ENCODE assay signal across 14 cellular contexts in the genomic region with DNA sequence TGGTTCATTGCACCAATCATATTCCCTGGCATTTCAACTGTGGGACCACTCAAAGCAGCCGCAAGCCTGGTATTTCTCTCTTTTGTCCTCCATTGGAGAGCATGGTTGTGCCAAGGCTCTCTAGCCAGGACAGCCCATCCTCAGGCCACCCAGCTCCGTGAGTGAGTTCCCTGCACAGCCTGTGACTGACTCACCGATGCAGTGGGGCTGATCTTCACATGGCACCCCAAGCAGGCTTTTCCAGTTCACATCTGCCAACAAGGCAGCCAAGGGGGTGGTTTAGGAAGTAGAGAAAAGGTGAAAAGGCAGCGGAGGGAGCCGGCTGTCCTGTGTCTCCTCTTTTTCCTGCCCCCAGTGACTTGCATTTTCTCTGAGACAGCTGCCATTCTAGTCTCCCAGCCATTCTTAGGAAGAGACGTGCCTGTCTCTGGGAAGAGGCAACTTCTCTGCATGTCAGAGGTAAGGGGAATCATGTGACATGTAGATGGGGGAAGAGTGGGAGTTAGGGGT.
DNase-seq lines count a peak whose midpoint lies in the region; TF ChIP-seq lines count a peak whose summit lies in the region.
"Had no signal": no experiment of that assay in that cellular context is flagged by ENCODE, and none has a peak within 500 bp of the region (broad histone marks: within the 10 kb centered on the region; RNA-seq: fewer than 3 reads in every experiment).

No MANE protein-coding gene starts in this region.

- peaks cover 0 to 4% of the 10 kb centered on the region in 2 donors for H3K9me3 ChIP-seq in esophagus (ENCODE audit: control insufficient read depth in 2 of 2, insufficient read depth in 1 of 2, low read depth in 1 of 2, low read length in 1 of 2)
- H3K9me3 ChIP-seq in neutrophil = no peaks in the 10 kb centered on the region
- no peaks in the 10 kb centered on the region for H3K9me3 ChIP-seq in BE2C
- H3K9me3 ChIP-seq in suprapubic skin = no peaks in the 10 kb centered on the region
- no peaks in the 10 kb centered on the region for H3K9me3 ChIP-seq in stomach
- H3K9me3 ChIP-seq: heart left ventricle, left ventricle myocardium inferior, thyroid gland had no signal

- TF ChIP-seq EP300 in suprapubic skin (IDR thresholded peaks at IDR 0.05) (no peak), stomach (IDR thresholded peaks at IDR 0.05) (no peak)

- H3K27me3 ChIP-seq in esophagus (ENCODE audit: control insufficient read depth in 1 of 2, insufficient read depth in 2 of 2, low read length in 2 of 2) (no peaks in the 10 kb centered on the region), neutrophil (no peaks in the 10 kb centered on the region), BE2C (no peaks in the 10 kb centered on the region), suprapubic skin (no peaks in the 10 kb centered on the region), stomach (peaks cover 0 to under 1% (median 0%) of the 10 kb centered on the region in 3 donors)
- H3K27me3 ChIP-seq: thyroid gland had no signal

- no peak for TF ChIP-seq POLR2A in suprapubic skin (IDR thresholded peaks at IDR 0.05)
- no peak for TF ChIP-seq POLR2A in stomach (IDR thresholded peaks at IDR 0.05)

- no peaks in the 10 kb centered on the region for H3K4me1 ChIP-seq in esophagus (ENCODE audit: control insufficient read depth in 2 of 2, insufficient read depth in 2 of 2, low read length in 1 of 2)
- peaks cover 30 to 36% of the 10 kb centered on the region in 2 experiments for H3K4me1 ChIP-seq in neutrophil (ENCODE audit: control insufficient read depth in 1 of 2, insufficient read depth in 1 of 2, low read depth in 1 of 2, low read length in 1 of 2)
- no peaks in the 10 kb centered on the region for H3K4me1 ChIP-seq in BE2C
- H3K4me1 ChIP-seq in suprapubic skin = peaks cover 13% of the 10 kb centered on the region
- no peaks in the 10 kb centered on the region for H3K4me1 ChIP-seq in stomach
- H3K4me1 ChIP-seq: thyroid gland had no signal

- no peak for TF ChIP-seq CTCF in neutrophil (IDR thresholded peaks at IDR 0.05)
- no peak for TF ChIP-seq CTCF in BE2C (IDR thresholded peaks at IDR 0.05; ENCODE audit: low read depth, low read length)
- no peak for TF ChIP-seq CTCF in suprapubic skin (IDR thresholded peaks at IDR 0.05)
- no peak for TF ChIP-seq CTCF in stomach (IDR thresholded peaks at IDR 0.05)

- H3K27ac ChIP-seq in esophagus (ENCODE audit: low read depth in 2 of 2, low read length in 1 of 2) = peak overlapping the region; percentile 31 to 44
- H3K27ac ChIP-seq in neutrophil = peak overlapping the region; percentile 84
- no peak overlapping the region for H3K27ac ChIP-seq in suprapubic skin
- no peak overlapping the region for H3K27ac ChIP-seq in stomach
- H3K27ac ChIP-seq: heart left ventricle, thyroid gland had no signal

- no peaks in the 10 kb centered on the region for H3K36me3 ChIP-seq in esophagus (ENCODE audit: control insufficient read depth in 2 of 2, insufficient read depth in 2 of 2, low read length in 1 of 2)
- H3K36me3 ChIP-seq in neutrophil = no peaks in the 10 kb centered on the region
- H3K36me3 ChIP-seq in BE2C = no peaks in the 10 kb centered on the region
- H3K36me3 ChIP-seq in suprapubic skin = no peaks in the 10 kb centered on the region
- no peaks in the 10 kb centered on the region for H3K36me3 ChIP-seq in stomach
- H3K36me3 ChIP-seq: heart left ventricle, left ventricle myocardium inferior, thyroid gland had no signal

- DNase-seq in DMS53 (lab: John Stamatoyannopoulos, UW) (peak; percentile 84), M059J (ENCODE audit: low read depth) (peak; percentile 41), Ammon's horn (ENCODE audit: low spot score) (no peak), BE2C (no peak), suprapubic skin (ENCODE audit: low spot score in 2 of 2) (no peak), stomach (no peak)
- DNase-seq: activated CD4-positive, alpha-beta T cell treated with anti-CD3 and anti-CD28 coated beads, Interleukin-2, amount 50 U/mL, for 48 hours; GM23248; heart left ventricle; KBM-7; left ventricle myocardium inferior; thyroid gland had no signal

- WGBS in esophagus, 2 donors = 48 to 61% methylated on average over 6 of the region's 6 CpGs
- WGBS in suprapubic skin = 41% methylated on average over 5 of the region's 6 CpGs
- 44 to 58% (median 54%) methylated on average over 2 to 6 of the region's 6 CpGs for WGBS in stomach, 5 donors

- intact Hi-C loops in stomach (cut with DNase I; ENCODE audit: low total_unique reads) = no loop called here

- H3K4me3 ChIP-seq in esophagus (ENCODE audit: low read depth in 1 of 2, low read length in 2 of 2) (no peak overlapping the region), neutrophil (ENCODE audit: low read depth in 1 of 2, low read length in 1 of 2) (peak overlapping the region; percentile 18 to 37), BE2C (ENCODE audit: low read depth, low read length) (no peak overlapping the region), suprapubic skin (no peak overlapping the region), stomach (no peak overlapping the region)
- H3K4me3 ChIP-seq: GM23248, heart left ventricle, left ventricle myocardium inferior, thyroid gland had no signal

Comparison
In these comparisons a context has a peak if more than half of its experiments do, and no peak if none do; other contexts are left out.
1. DNase-seq: peak in DMS53 (single experiment) and M059J (single experiment); none in Ammon's horn (single experiment), BE2C (single experiment), suprapubic skin (0 of 2) and stomach (single experiment).
2. H3K27ac ChIP-seq: peak in esophagus (2 of 2) and neutrophil (single experiment); none in suprapubic skin (single experiment) and stomach (0 of 5).
3. H3K4me3 ChIP-seq: peak in neutrophil (2 of 2); none in esophagus (0 of 2), BE2C (single experiment), suprapubic skin (single experiment) and stomach (0 of 4).